1 cellular context compared by ENCODE assay signal in genomic region chr4:54100607-54101189, GRCh38.
TF ChIP-seq lines count a peak whose summit lies in the region.

No MANE protein-coding gene starts in this region.

TF ChIP-seq in IMR-90, 13 proteins besides CTCF, POLR2A, EP300 and RAD21 (continued from another document):
- TF ChIP-seq MAFK (IDR thresholded peaks at IDR 0.05; ENCODE audit: low read depth, low read length): no peak
- TF ChIP-seq RFX5 (IDR thresholded peaks at IDR 0.05; ENCODE audit: low read depth, low read length): no peak
- TF ChIP-seq RCOR1 (IDR thresholded peaks at IDR 0.05; ENCODE audit: insufficient replicate concordance, low read length): no peak
